ENCODE assay signal across 14 cellular contexts in genomic region chr5:76807296-76807695, GRCh38. TPM values are rescaled to one million over a fixed set of nuclear protein-coding genes. Genes with fewer than 3 reads are reported as not detected.
A peak's percentile ranks its signal among the peaks of the same experiment; 100 is the strongest.
DNase-seq lines count a peak whose midpoint lies in the region; ATAC-seq, FAIRE-seq and TF ChIP-seq lines count a peak whose summit lies in the region.
"Had no signal": no experiment of that assay in that cellular context is flagged by ENCODE, and none has a peak within 500 bp of the region (broad histone marks: within the 10 kb centered on the region; RNA-seq: fewer than 3 reads in every experiment).

No MANE protein-coding gene starts in this region.

- H3K4me1 ChIP-seq in breast epithelium (no peaks in the 10 kb centered on the region), iPS-15b (ENCODE audit: control insufficient read depth, insufficient read depth, low read length) (peaks cover 22% of the 10 kb centered on the region), kidney (ENCODE audit: control insufficient read depth in 1 of 2, insufficient read depth in 1 of 2, low read depth in 1 of 2, low read length in 2 of 2) (no peaks in the 10 kb centered on the region)
- H3K4me1 ChIP-seq: Peyer's patch, tibial artery had no signal

- TF ChIP-seq CTCF in MCF 10A (IDR thresholded peaks at IDR 0.05; ENCODE audit: unreplicated experiment) (no peak), breast epithelium (IDR thresholded peaks at IDR 0.05) (no peak), kidney (IDR thresholded peaks at IDR 0.05; ENCODE audit: borderline replicate concordance, extremely low read depth, insufficient read depth) (no peak)

- CTCF ChIA-PET in MCF 10A (lab: Yijun Ruan, JAX), result interaction anchor here (0.6 to 2.4 kb wide), 5 partner anchors 10 to 1447 kb away, joined by 3 to 6 read pairs (median 3); no protein-coding TSS in a partner anchor

- ATAC-seq in GM18870 (IDR thresholded peaks at IDR 0.05; ENCODE audit: unreplicated experiment) (no peak), GM19395 (IDR thresholded peaks at IDR 0.05; ENCODE audit: unreplicated experiment) (no peak)

- H3K27me3 Mint-ChIP-seq in MCF 10A (ENCODE audit: insufficient read depth, unreplicated experiment), result no peaks in the 10 kb centered on the region

- no peaks in the 10 kb centered on the region for H3K36me3 Mint-ChIP-seq in MCF 10A (ENCODE audit: insufficient read depth, unreplicated experiment)

- H3K36me3 ChIP-seq in breast epithelium (no peaks in the 10 kb centered on the region), iPS-15b (ENCODE audit: control insufficient read depth, insufficient read depth, low read length) (peaks cover 4% of the 10 kb centered on the region), kidney (ENCODE audit: control insufficient read depth in 1 of 2, insufficient read depth in 2 of 2, low read length in 2 of 2) (no peaks in the 10 kb centered on the region)
- H3K36me3 ChIP-seq: Peyer's patch, tibial artery had no signal

- DNase-seq in MCF 10A (ENCODE audit: unreplicated experiment) (peak; percentile 60), breast epithelium (ENCODE audit: low spot score in 2 of 2) (no peak), astrocyte of the hippocampus (ENCODE audit: low read depth, low spot score) (peak; percentile 92), urothelium cell line (ENCODE audit: low spot score) (peak; percentile 54), kidney (no peak)
- DNase-seq: 8988T; Peyer's patch; stimulated activated CD4-positive, alpha-beta T cell treated with anti-CD3 and anti-CD28 coated beads, Interleukin-2, amount 100 ng/mL, for 48 hours; tibial artery had no signal

- no peak overlapping the region for H3K4me3 Mint-ChIP-seq in MCF 10A (ENCODE audit: unreplicated experiment)

- no peaks in the 10 kb centered on the region for H3K9me3 Mint-ChIP-seq in MCF 10A (ENCODE audit: unreplicated experiment)

- H3K27ac ChIP-seq in breast epithelium, result no peak overlapping the region
- peak overlapping the region in 1 of 2 donors; percentile 4 for H3K27ac ChIP-seq in kidney (ENCODE audit: low read depth in 2 of 2, low read length in 2 of 2)
- H3K27ac ChIP-seq: Peyer's patch, tibial artery had no signal

- no peak for TF ChIP-seq POLR2A in breast epithelium (IDR thresholded peaks at IDR 0.05)

- H3K4me3 ChIP-seq in breast epithelium, result no peak overlapping the region
- peak overlapping the region; percentile 23 for H3K4me3 ChIP-seq in iPS-15b (ENCODE audit: low read depth, low read length)
- H3K4me3 ChIP-seq in kidney (ENCODE audit: low read length in 2 of 2), result no peak overlapping the region
- H3K4me3 ChIP-seq: Peyer's patch, tibial artery had no signal

- POLR2A ChIA-PET in MCF 10A (lab: Yijun Ruan, JAX), result interaction anchor here (0.6 to 4.0 kb wide), 5 partner anchors 11 to 367 kb away, joined by 4 to 42 read pairs (median 10); partner anchors contain the start of gene F2RL1

- no peak for FAIRE-seq in urothelium cell line (lab: Jason Lieb, UNC)
- no peak for FAIRE-seq in kidney (lab: Jason Lieb, UNC)

- H3K27me3 ChIP-seq in breast epithelium (no peaks in the 10 kb centered on the region), iPS-15b (ENCODE audit: control insufficient read depth, insufficient read depth, low read length) (no peaks in the 10 kb centered on the region)
- H3K27me3 ChIP-seq: Peyer's patch, tibial artery had no signal

- intact Hi-C loops in MCF 10A (cut with micrococcal nuclease), result no loop called here
- intact Hi-C loops in breast epithelium (cut with DNase I; ENCODE audit: low total_unique reads), result no loop called here
- intact Hi-C loops in kidney (cut with DNase I), result no loop called here

- H3K9me3 ChIP-seq in breast epithelium, result no peaks in the 10 kb centered on the region
- H3K9me3 ChIP-seq in iPS-15b (ENCODE audit: control insufficient read depth, insufficient read depth, low read length), result no peaks in the 10 kb centered on the region
- H3K9me3 ChIP-seq in kidney (ENCODE audit: control insufficient read depth in 1 of 2, low read length in 2 of 2), result no peaks in the 10 kb centered on the region
- H3K9me3 ChIP-seq: Peyer's patch, tibial artery had no signal

- peaks cover 20% of the 10 kb centered on the region for H3K4me1 Mint-ChIP-seq in MCF 10A (ENCODE audit: insufficient read depth, unreplicated experiment)

- no peak overlapping the region for H3K27ac Mint-ChIP-seq in MCF 10A (ENCODE audit: low read depth, unreplicated experiment)

- peak overlapping the region; percentile 28 for H3K9ac ChIP-seq in iPS-15b (ENCODE audit: low read depth, low read length)
- H3K9ac ChIP-seq in kidney (ENCODE audit: low read length in 2 of 2), result peak overlapping the region in 1 of 2 donors; percentile 26

- no TSS peak for BruUV-seq in MCF 10A (replicated peaks; lab: Mats Ljungman, UMichigan)

RNA-seq across cellular contexts. Expression of gene F2RL1, which starts 11.5 kb away (rescaled TPM):
- 30.7 and 34.9 TPM in 2 replicates for total RNA-seq in MCF 10A (2022)
- 10 to 100 TPM in 1 of 3 donors, 1 to 10 TPM in 1, under 1 TPM in 1; 0.64 to 13.8 (median 5.6) TPM for total RNA-seq in breast epithelium
- 51.9 TPM for total RNA-seq in kidney
- polyA plus RNA-seq in kidney (ENCODE audit: insufficient read depth, low read depth, low replicate concordance), result 24.5 TPM

RNA-seq across cellular contexts. Expression of gene S100Z, which starts 42.5 kb away (rescaled TPM):
- total RNA-seq in MCF 10A (2022) (not detected in 2 replicates), breast epithelium (1 to 10 TPM in 1 of 3 donors, under 1 TPM in 1, not detected in 1; 0.33 to 1.0 TPM), kidney (1.2 TPM)
- polyA plus RNA-seq in kidney (ENCODE audit: insufficient read depth, low read depth, low replicate concordance), result 0.69 TPM
- total RNA-seq: glomerular endothelial cell had no signal
- polyA plus RNA-seq: neural cell had no signal

Comparison
In these comparisons a context has a peak if more than half of its experiments do, and no peak if none do; other contexts are left out.
1. DNase-seq: peak in MCF 10A (single experiment), astrocyte of the hippocampus (single experiment) and urothelium cell line (single experiment); none in breast epithelium (0 of 2) and kidney (single experiment).